ENCODE assay signal across 24 cellular contexts in the genomic region with DNA sequence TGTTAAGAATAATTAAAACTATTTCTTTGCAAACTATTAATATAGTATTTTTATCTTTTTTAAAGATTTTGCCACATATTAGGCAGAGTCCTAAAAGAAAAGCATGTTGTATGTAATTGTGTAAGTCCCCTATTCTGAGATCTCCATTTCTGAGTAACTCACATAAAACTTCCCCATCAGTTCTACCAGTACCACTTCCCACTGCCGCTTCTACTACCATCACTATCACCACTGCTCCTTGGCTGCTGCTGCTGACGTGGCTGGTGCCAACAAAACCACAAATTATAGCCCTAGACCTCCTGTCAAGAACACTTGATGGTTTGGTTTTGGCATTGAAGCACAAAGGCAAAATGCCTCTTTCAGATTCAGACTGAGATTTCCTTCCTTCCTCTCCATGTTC.
"Had no signal": no experiment of that assay in that cellular context is flagged by ENCODE, and none has a peak within 500 bp of the region (broad histone marks: within the 10 kb centered on the region; RNA-seq: fewer than 3 reads in every experiment).

No MANE protein-coding gene starts in this region.

- H3K36me3 Mint-ChIP-seq: activated CD8-positive, alpha-beta memory T cell treated with anti-CD3 and anti-CD28 coated beads, Interleukin-2, amount 10 ng/mL, durations not matched to agents 7 days and 5 days; naive thymus-derived CD4-positive, alpha-beta T cell had no signal

- H3K4me1 Mint-ChIP-seq: activated B cell treated with CpG ODN at 0.5 μM for 24 hours; activated CD4-positive, alpha-beta memory T cell treated with anti-CD3 and anti-CD28 coated beads, Interleukin-2, amount 10 ng/mL, durations not matched to agents 7 days and 5 days; activated CD8-positive, alpha-beta memory T cell treated with anti-CD3 and anti-CD28 coated beads, Interleukin-2, amount 10 ng/mL, durations not matched to agents 7 days and 5 days; naive thymus-derived CD4-positive, alpha-beta T cell had no signal

- H3K9me3 Mint-ChIP-seq: activated B cell treated with CpG ODN at 0.5 μM for 24 hours; activated CD4-positive, alpha-beta memory T cell treated with anti-CD3 and anti-CD28 coated beads, Interleukin-2, amount 10 ng/mL, durations not matched to agents 7 days and 5 days; activated T-helper 2 cell treated with anti-CD3 and anti-CD28 coated beads, Interferon-gamma antibody, Interleukin-2, Interleukin-4, amounts not matched to agents 10 μg/mL and 5 μg/mL and 100 μg/mL, durations not matched to agents 14 hours and 24 hours and 36 hours; endodermal cell had no signal

- H3K4me3 Mint-ChIP-seq: activated B cell treated with CpG ODN at 0.5 μM for 24 hours; activated CD4-positive, alpha-beta memory T cell treated with anti-CD3 and anti-CD28 coated beads, Interleukin-2, amount 10 ng/mL, durations not matched to agents 7 days and 5 days; activated CD8-positive, alpha-beta memory T cell treated with anti-CD3 and anti-CD28 coated beads, Interleukin-2, amount 10 ng/mL, durations not matched to agents 7 days and 5 days; endodermal cell; naive thymus-derived CD4-positive, alpha-beta T cell had no signal

- H3K9me3 ChIP-seq: colonic mucosa, ovary, right lobe of liver, thoracic aorta, upper lobe of left lung had no signal

- H3K36me3 ChIP-seq: brain microvascular endothelial cell, colonic mucosa, ovary, right lobe of liver, thoracic aorta, upper lobe of left lung had no signal

- H3K27me3 ChIP-seq: brain microvascular endothelial cell, colonic mucosa, ovary, right lobe of liver, upper lobe of left lung had no signal

- H3K4me3 ChIP-seq: colonic mucosa, ovary, right lobe of liver, thoracic aorta, upper lobe of left lung had no signal

- ATAC-seq: activated CD8-positive, alpha-beta memory T cell treated with anti-CD3 and anti-CD28 coated beads, Interleukin-2, amount 10 ng/mL, durations not matched to agents 7 days and 5 days; left cardiac atrium; naive thymus-derived CD4-positive, alpha-beta T cell; right lobe of liver had no signal

- H3K27ac ChIP-seq: brain microvascular endothelial cell, colonic mucosa, epithelial cell of prostate, ovary, right lobe of liver, thoracic aorta, upper lobe of left lung had no signal

- DNase-seq: activated B cell treated with CpG ODN at 0.5 μM for 24 hours; activated CD4-positive, alpha-beta memory T cell treated with anti-CD3 and anti-CD28 coated beads, Interleukin-2, amount 10 ng/mL, durations not matched to agents 7 days and 5 days; activated CD4-positive, alpha-beta T cell treated with anti-CD3 and anti-CD28 coated beads for 4 hours; activated CD8-positive, alpha-beta memory T cell treated with anti-CD3 and anti-CD28 coated beads, Interleukin-2, amount 10 ng/mL, durations not matched to agents 7 days and 5 days; activated naive CD4-positive, alpha-beta T cell treated with Interleukin-2 at 50 U/mL for 16 hours; activated T-cell treated with anti-CD3 and anti-CD28 coated beads, Interleukin-2, amount 50 U/mL, for 1 hour; brain microvascular endothelial cell; central memory CD4-positive, alpha-beta T cell; colonic mucosa; endodermal cell; foreskin fibroblast; hippocampal formation; left cardiac atrium; mesendoderm; naive thymus-derived CD4-positive, alpha-beta T cell; ovary; right lobe of liver; small intestine; stimulated activated CD4-positive, alpha-beta T cell treated with anti-CD3 and anti-CD28 coated beads, Interleukin-15, amount 100 ng/mL, for 24 hours; stimulated activated CD4-positive, alpha-beta T cell treated with anti-CD3 and anti-CD28 coated beads, Interleukin-2, amount 100 ng/mL, for 48 hours; upper lobe of left lung had no signal

- H3K4me1 ChIP-seq: colonic mucosa, right lobe of liver, upper lobe of left lung had no signal

- H3K27me3 Mint-ChIP-seq: activated CD8-positive, alpha-beta memory T cell treated with anti-CD3 and anti-CD28 coated beads, Interleukin-2, amount 10 ng/mL, durations not matched to agents 7 days and 5 days had no signal

- H3K27ac Mint-ChIP-seq: activated B cell treated with CpG ODN at 0.5 μM for 24 hours; activated CD4-positive, alpha-beta memory T cell treated with anti-CD3 and anti-CD28 coated beads, Interleukin-2, amount 10 ng/mL, durations not matched to agents 7 days and 5 days; activated CD8-positive, alpha-beta memory T cell treated with anti-CD3 and anti-CD28 coated beads, Interleukin-2, amount 10 ng/mL, durations not matched to agents 7 days and 5 days; activated T-helper 2 cell treated with anti-CD3 and anti-CD28 coated beads, Interferon-gamma antibody, Interleukin-2, Interleukin-4, amounts not matched to agents 10 μg/mL and 5 μg/mL and 100 μg/mL, durations not matched to agents 14 hours and 24 hours and 36 hours; endodermal cell; naive thymus-derived CD4-positive, alpha-beta T cell had no signal
